ENCODE assay signal across 24 cellular contexts in the genomic region with DNA sequence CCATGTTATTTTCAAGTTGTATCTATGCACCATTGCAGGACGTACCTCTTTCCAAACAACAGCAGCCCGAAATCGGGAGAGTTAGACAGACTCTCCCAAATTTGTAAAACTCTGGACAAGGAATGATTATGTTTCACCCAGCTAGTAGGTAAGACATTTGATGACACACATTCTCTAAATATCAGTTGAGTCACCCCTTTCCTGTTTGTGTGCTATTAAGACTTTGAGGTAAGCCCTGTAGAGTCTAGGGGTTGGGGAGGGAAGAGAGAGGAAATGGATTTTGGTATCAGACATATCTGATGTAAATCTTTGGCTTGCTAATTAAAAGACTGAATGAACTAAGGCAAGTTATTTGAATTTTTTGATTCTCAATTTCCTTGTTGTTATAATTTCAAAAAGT.
"Had no signal": no experiment of that assay in that cellular context is flagged by ENCODE, and none has a peak within 500 bp of the region (broad histone marks: within the 10 kb centered on the region; RNA-seq: fewer than 3 reads in every experiment).

No MANE protein-coding gene starts in this region.

- H3K36me3 ChIP-seq: lower lobe of right lung, spleen, thoracic aorta, upper lobe of left lung had no signal

- H3K9me3 ChIP-seq: lower lobe of right lung, spleen, thoracic aorta, upper lobe of left lung had no signal

- DNase-seq: activated CD4-positive, alpha-beta memory T cell treated with anti-CD3 and anti-CD28 coated beads, Interleukin-2, amount 10 ng/mL, durations not matched to agents 7 days and 5 days; activated CD4-positive, alpha-beta T cell treated with anti-CD3 and anti-CD28 coated beads for 48 hours; activated naive CD4-positive, alpha-beta T cell treated with Interleukin-2 at 50 U/mL for 16 hours; activated naive CD8-positive, alpha-beta T cell treated with anti-CD3 and anti-CD28 coated beads, Interleukin-2, amount 10 ng/mL, durations not matched to agents 7 days and 5 days; activated T-cell treated with anti-CD3 and anti-CD28 coated beads, Interleukin-2, amount 50 U/mL, for 1 hour; amygdala; central memory CD4-positive, alpha-beta T cell; dorsolateral prefrontal cortex; islet precursor cell; lower lobe of right lung; midbrain; nephron progenitor cell; occipital lobe; posterior cingulate gyrus; retina; spleen; stimulated activated CD4-positive, alpha-beta T cell treated with anti-CD3 and anti-CD28 coated beads, Interleukin-4, amount 100 ng/mL, for 4 hours; upper lobe of left lung had no signal

- H3K36me3 Mint-ChIP-seq: activated naive CD8-positive, alpha-beta T cell treated with anti-CD3 and anti-CD28 coated beads, Interleukin-2, amount 10 ng/mL, durations not matched to agents 7 days and 5 days; brain; stimulated activated memory B cell treated with anti-CD40 and anti-IgM and Interleukin-4, amounts not matched to agents 10 μg/mL and 1 μg/mL and 100 μg/mL, for 72 hours; WTC11 had no signal

- H3K27ac ChIP-seq: dorsolateral prefrontal cortex, lower lobe of right lung, spleen, thoracic aorta, upper lobe of left lung had no signal

- H3K4me1 Mint-ChIP-seq: activated CD4-positive, alpha-beta memory T cell treated with anti-CD3 and anti-CD28 coated beads, Interleukin-2, amount 10 ng/mL, durations not matched to agents 7 days and 5 days; activated naive CD8-positive, alpha-beta T cell treated with anti-CD3 and anti-CD28 coated beads, Interleukin-2, amount 10 ng/mL, durations not matched to agents 7 days and 5 days; activated T-helper 17 cell treated with anti-CD3 and anti-CD28 coated beads, Interleukin-2, amount 50 U/mL, for 72 hours; stimulated activated memory B cell treated with anti-CD40 and anti-IgM and Interleukin-4, amounts not matched to agents 10 μg/mL and 1 μg/mL and 100 μg/mL, for 72 hours had no signal

- H3K4me3 Mint-ChIP-seq: activated CD4-positive, alpha-beta memory T cell treated with anti-CD3 and anti-CD28 coated beads, Interleukin-2, amount 10 ng/mL, durations not matched to agents 7 days and 5 days; activated naive CD8-positive, alpha-beta T cell treated with anti-CD3 and anti-CD28 coated beads, Interleukin-2, amount 10 ng/mL, durations not matched to agents 7 days and 5 days; activated T-helper 17 cell treated with anti-CD3 and anti-CD28 coated beads, Interleukin-2, amount 50 U/mL, for 72 hours; brain; nephron progenitor cell; stimulated activated memory B cell treated with anti-CD40 and anti-IgM and Interleukin-4, amounts not matched to agents 10 μg/mL and 1 μg/mL and 100 μg/mL, for 72 hours; WTC11 had no signal

- H3K27me3 ChIP-seq: dorsolateral prefrontal cortex, spleen, upper lobe of left lung had no signal

- H3K27me3 Mint-ChIP-seq: activated CD4-positive, alpha-beta memory T cell treated with anti-CD3 and anti-CD28 coated beads, Interleukin-2, amount 10 ng/mL, durations not matched to agents 7 days and 5 days; activated naive CD8-positive, alpha-beta T cell treated with anti-CD3 and anti-CD28 coated beads, Interleukin-2, amount 10 ng/mL, durations not matched to agents 7 days and 5 days; activated T-helper 17 cell treated with anti-CD3 and anti-CD28 coated beads, Interleukin-2, amount 50 U/mL, for 72 hours; stimulated activated memory B cell treated with anti-CD40 and anti-IgM and Interleukin-4, amounts not matched to agents 10 μg/mL and 1 μg/mL and 100 μg/mL, for 72 hours had no signal

- H3K27ac Mint-ChIP-seq: activated CD4-positive, alpha-beta memory T cell treated with anti-CD3 and anti-CD28 coated beads, Interleukin-2, amount 10 ng/mL, durations not matched to agents 7 days and 5 days; activated naive CD8-positive, alpha-beta T cell treated with anti-CD3 and anti-CD28 coated beads, Interleukin-2, amount 10 ng/mL, durations not matched to agents 7 days and 5 days; activated T-helper 17 cell treated with anti-CD3 and anti-CD28 coated beads, Interleukin-2, amount 50 U/mL, for 72 hours; brain; nephron progenitor cell; stimulated activated memory B cell treated with anti-CD40 and anti-IgM and Interleukin-4, amounts not matched to agents 10 μg/mL and 1 μg/mL and 100 μg/mL, for 72 hours; WTC11 had no signal

- H3K4me3 ChIP-seq: dorsolateral prefrontal cortex, lower lobe of right lung, spleen, thoracic aorta, upper lobe of left lung had no signal

- ATAC-seq: activated T-helper 17 cell treated with anti-CD3 and anti-CD28 coated beads, Interleukin-2, amount 50 U/mL, for 72 hours; esophagus mucosa; lower lobe of right lung; stimulated activated memory B cell treated with anti-CD40 and anti-IgM and Interleukin-4, amounts not matched to agents 10 μg/mL and 1 μg/mL and 100 μg/mL, for 72 hours; WTC11 had no signal

- H3K4me1 ChIP-seq: lower lobe of right lung, spleen, upper lobe of left lung had no signal

- H3K9me3 Mint-ChIP-seq: activated CD4-positive, alpha-beta memory T cell treated with anti-CD3 and anti-CD28 coated beads, Interleukin-2, amount 10 ng/mL, durations not matched to agents 7 days and 5 days; activated naive CD8-positive, alpha-beta T cell treated with anti-CD3 and anti-CD28 coated beads, Interleukin-2, amount 10 ng/mL, durations not matched to agents 7 days and 5 days; brain; nephron progenitor cell; WTC11 had no signal
